In genomic region chr7:128060018-128060417, GRCh38 we compare ENCODE assay signal across 26 cellular contexts. TPM values are rescaled to one million over a fixed set of nuclear protein-coding genes. Genes with fewer than 3 reads are reported as not detected.
A peak's percentile ranks its signal among the peaks of the same experiment; 100 is the strongest.
DNase-seq lines count a peak whose midpoint lies in the region; ATAC-seq and TF ChIP-seq lines count a peak whose summit lies in the region.
"Had no signal": no experiment of that assay in that cellular context is flagged by ENCODE, and none has a peak within 500 bp of the region (broad histone marks: within the 10 kb centered on the region; RNA-seq: fewer than 3 reads in every experiment).

No MANE protein-coding gene starts in this region.

- no peaks in the 10 kb centered on the region for H3K27me3 ChIP-seq in endodermal cell (ENCODE audit: control insufficient read depth, insufficient read depth, low read length, poor library complexity, severe bottlenecking)
- H3K27me3 ChIP-seq in thymus (ENCODE audit: control insufficient read depth, insufficient read depth) = no peaks in the 10 kb centered on the region
- H3K27me3 ChIP-seq: body of pancreas, colonic mucosa, sigmoid colon, upper lobe of left lung had no signal

- H3K4me3 ChIP-seq in endodermal cell (ENCODE audit: low read length) (no peak overlapping the region), thymus (ENCODE audit: low read length) (no peak overlapping the region)
- H3K4me3 ChIP-seq: body of pancreas, colonic mucosa, mucosa of descending colon, sigmoid colon, SK-N-MC, upper lobe of left lung had no signal

- H3K27me3 Mint-ChIP-seq in activated naive CD8-positive, alpha-beta T cell treated with anti-CD3 and anti-CD28 coated beads, Interleukin-2, amount 10 ng/mL, durations not matched to agents 7 days and 5 days = no peaks in the 10 kb centered on the region
- no peaks in the 10 kb centered on the region for H3K27me3 Mint-ChIP-seq in activated naive CD8-positive, alpha-beta T cell treated with anti-CD3 and anti-CD28 coated beads for 36 hours
- no peaks in the 10 kb centered on the region for H3K27me3 Mint-ChIP-seq in WTC11 (ENCODE audit: low read depth)
- no peaks in the 10 kb centered on the region for H3K27me3 Mint-ChIP-seq in endodermal cell (ENCODE audit: insufficient read depth)

- peak overlapping the region; percentile 59 for H3K4me3 Mint-ChIP-seq in activated naive CD8-positive, alpha-beta T cell treated with anti-CD3 and anti-CD28 coated beads, Interleukin-2, amount 10 ng/mL, durations not matched to agents 7 days and 5 days
- H3K4me3 Mint-ChIP-seq in activated naive CD8-positive, alpha-beta T cell treated with anti-CD3 and anti-CD28 coated beads for 36 hours = no peak overlapping the region
- H3K4me3 Mint-ChIP-seq in WTC11 (no peak overlapping the region), endodermal cell (no peak overlapping the region)

- TF ChIP-seq CTCF in WTC11 (IDR thresholded peaks at IDR 0.05) (no peak), endodermal cell (conservative IDR thresholded peaks at IDR 0.05) (peak; percentile 56)

- CTCF ChIA-PET in WTC11 (lab: Charles Lee) = interaction anchor here (0.6 to 2.1 kb wide), 10 partner anchors 14 to 321 kb away, joined by 3 to 7 read pairs (median 4); no protein-coding TSS in a partner anchor

- H3K4me1 Mint-ChIP-seq in activated naive CD8-positive, alpha-beta T cell treated with anti-CD3 and anti-CD28 coated beads, Interleukin-2, amount 10 ng/mL, durations not matched to agents 7 days and 5 days = peaks cover 40% of the 10 kb centered on the region
- H3K4me1 Mint-ChIP-seq in activated naive CD8-positive, alpha-beta T cell treated with anti-CD3 and anti-CD28 coated beads for 36 hours = peaks cover 46% of the 10 kb centered on the region
- peaks cover 9% of the 10 kb centered on the region for H3K4me1 Mint-ChIP-seq in WTC11
- H3K4me1 Mint-ChIP-seq in endodermal cell = no peaks in the 10 kb centered on the region

- H3K27ac Mint-ChIP-seq in activated naive CD8-positive, alpha-beta T cell treated with anti-CD3 and anti-CD28 coated beads, Interleukin-2, amount 10 ng/mL, durations not matched to agents 7 days and 5 days = peak overlapping the region; percentile 86
- H3K27ac Mint-ChIP-seq in activated naive CD8-positive, alpha-beta T cell treated with anti-CD3 and anti-CD28 coated beads for 36 hours = no peak overlapping the region
- H3K27ac Mint-ChIP-seq in WTC11 (0 out of 2 replicates have a peak overlapping the region, but pooled peaks have one; percentile 9), endodermal cell (no peak overlapping the region)

- POLR2A ChIA-PET in activated naive CD8-positive, alpha-beta T cell treated with anti-CD3 and anti-CD28 coated beads, Interleukin-2, amount 10 ng/mL, durations not matched to agents 7 days and 5 days (lab: Charles Lee) = interaction anchor here (1.1 kb wide), 1 partner anchor 49 kb away, joined by 3 read pairs; no protein-coding TSS in a partner anchor
- POLR2A ChIA-PET in WTC11 (lab: Charles Lee) = no interaction called here

- no peaks in the 10 kb centered on the region for H3K4me1 ChIP-seq in endodermal cell (ENCODE audit: control insufficient read depth, insufficient read depth, low read length)
- H3K4me1 ChIP-seq in thymus (ENCODE audit: control insufficient read depth, insufficient read depth, low read length) = peaks cover 18% of the 10 kb centered on the region
- H3K4me1 ChIP-seq: body of pancreas, colonic mucosa, upper lobe of left lung had no signal

- no peak for ATAC-seq in activated naive CD8-positive, alpha-beta T cell treated with anti-CD3 and anti-CD28 coated beads, Interleukin-2, amount 10 ng/mL, durations not matched to agents 7 days and 5 days (ENCODE audit: low read depth)
- peak; percentile 45 for ATAC-seq in WTC11
- ATAC-seq in GM18858 (IDR thresholded peaks at IDR 0.05; ENCODE audit: unreplicated experiment) = no peak
- no peak for ATAC-seq in HG03095 (IDR thresholded peaks at IDR 0.05; ENCODE audit: unreplicated experiment)
- ATAC-seq: body of pancreas, mucosa of descending colon had no signal

- H3K36me3 ChIP-seq in endodermal cell (ENCODE audit: control insufficient read depth, insufficient read depth, low read length) = peaks cover 21% of the 10 kb centered on the region
- peaks cover 5% of the 10 kb centered on the region for H3K36me3 ChIP-seq in thymus (ENCODE audit: control insufficient read depth, insufficient read depth)
- H3K36me3 ChIP-seq: colonic mucosa, sigmoid colon had no signal

- no peak overlapping the region for H3K9ac ChIP-seq in endodermal cell (ENCODE audit: extremely low read depth, low read length, poor library complexity, severe bottlenecking)

- WGBS in endodermal cell (ENCODE audit: insufficient coverage in 1 of 2, insufficient read length in 1 of 2), 2 experiments = 86 to 89% methylated on average over 1 to 3 of the region's 3 CpGs
- WGBS in thymus = 96% methylated on average over 3 of the region's 3 CpGs

- H3K27ac ChIP-seq in endodermal cell (ENCODE audit: low read depth, low read length) = peak overlapping the region; percentile 27
- peak overlapping the region; percentile 46 for H3K27ac ChIP-seq in thymus (ENCODE audit: low read depth)
- H3K27ac ChIP-seq: body of pancreas, colonic mucosa, sigmoid colon, SK-N-MC, upper lobe of left lung had no signal

- H3K9me3 ChIP-seq in endodermal cell (ENCODE audit: control insufficient read depth, low read length) (no peaks in the 10 kb centered on the region), thymus (ENCODE audit: control insufficient read depth) (no peaks in the 10 kb centered on the region)
- H3K9me3 ChIP-seq: body of pancreas, colonic mucosa, mucosa of descending colon, sigmoid colon, upper lobe of left lung had no signal

- DNase-seq in activated naive CD8-positive, alpha-beta T cell treated with anti-CD3 and anti-CD28 coated beads, Interleukin-2, amount 10 ng/mL, durations not matched to agents 7 days and 5 days = no peak
- DNase-seq in activated naive CD8-positive, alpha-beta T cell treated with anti-CD3 and anti-CD28 coated beads for 36 hours = no peak
- no peak for DNase-seq in WTC11 (ENCODE audit: low spot score)
- no peak for DNase-seq in endodermal cell
- DNase-seq in NAMALWA (ENCODE audit: low spot score) = no peak
- DNase-seq: activated CD4-positive, alpha-beta T cell treated with anti-CD3 and anti-CD28 coated beads, Interleukin-2, amount 50 U/mL, for 48 hours; activated T-cell treated with anti-CD3 and anti-CD28 coated beads, Interleukin-2, amount 50 U/mL, for 1 hour; body of pancreas; colonic mucosa; DMS153; IMR-90; islet precursor cell; mucosa of descending colon; NCI-H1105 treated with DMSO at 0.1 percent for 48 hours; NCI-H2029 treated with DMSO at 0.1 percent for 48 hours; NCI-H226; NCI-H748 treated with DMSO at 0.1 percent for 48 hours; RPMI8226; sigmoid colon; stimulated activated CD8-positive, alpha-beta memory T cell treated with anti-CD3 and anti-CD28 coated beads, Interleukin-4, amount 100 ng/mL, for 48 hours; upper lobe of left lung had no signal

- H3K36me3 Mint-ChIP-seq in activated naive CD8-positive, alpha-beta T cell treated with anti-CD3 and anti-CD28 coated beads, Interleukin-2, amount 10 ng/mL, durations not matched to agents 7 days and 5 days = peaks cover 9% of the 10 kb centered on the region
- peaks cover 12% of the 10 kb centered on the region for H3K36me3 Mint-ChIP-seq in activated naive CD8-positive, alpha-beta T cell treated with anti-CD3 and anti-CD28 coated beads for 36 hours
- H3K36me3 Mint-ChIP-seq in WTC11 (no peaks in the 10 kb centered on the region), endodermal cell (ENCODE audit: low read depth) (peaks cover 2% of the 10 kb centered on the region)

- H3K9me3 Mint-ChIP-seq in activated naive CD8-positive, alpha-beta T cell treated with anti-CD3 and anti-CD28 coated beads, Interleukin-2, amount 10 ng/mL, durations not matched to agents 7 days and 5 days = no peaks in the 10 kb centered on the region
- no peaks in the 10 kb centered on the region for H3K9me3 Mint-ChIP-seq in activated naive CD8-positive, alpha-beta T cell treated with anti-CD3 and anti-CD28 coated beads for 36 hours
- H3K9me3 Mint-ChIP-seq in WTC11 (no peaks in the 10 kb centered on the region), endodermal cell (no peaks in the 10 kb centered on the region)
- H3K9me3 Mint-ChIP-seq: T-helper 2 cell treated with Interferon-gamma antibody and Interleukin-4, amounts not matched to agents 5 μg/mL and 100 μg/mL, for 36 hours had no signal

TF ChIP-seq in WTC11, 78 proteins besides CTCF, POLR2A, EP300 and RAD21 (continues in another document):
- TF ChIP-seq ZNF219 (CRISPR knock-in tag; IDR thresholded peaks at IDR 0.05; ENCODE audit: borderline replicate concordance) (no peak), TEAD4 (CRISPR knock-in tag; IDR thresholded peaks at IDR 0.05) (no peak), ZNF317 (CRISPR knock-in tag; IDR thresholded peaks at IDR 0.05; ENCODE audit: borderline replicate concordance, low read depth) (no peak), FOXJ3 (CRISPR knock-in tag; IDR thresholded peaks at IDR 0.05; ENCODE audit: borderline replicate concordance) (no peak), ATF6 (CRISPR knock-in tag; IDR thresholded peaks at IDR 0.05) (no peak), ZNF671 (CRISPR knock-in tag; IDR thresholded peaks at IDR 0.05) (no peak), ZNF396 (CRISPR knock-in tag; IDR thresholded peaks at IDR 0.05; ENCODE audit: borderline replicate concordance) (no peak), JAZF1 (CRISPR knock-in tag; IDR thresholded peaks at IDR 0.05) (no peak)

RNA-seq across cellular contexts. Expression of gene LRRC4, which starts 28.8 kb away (rescaled TPM):
- under 1 TPM in 1 of 2 experiments, not detected in 1; 0.11 TPM for total RNA-seq in activated naive CD8-positive, alpha-beta T cell treated with anti-CD3 and anti-CD28 coated beads, Interleukin-2, amount 10 ng/mL, durations not matched to agents 7 days and 5 days
- total RNA-seq in activated naive CD8-positive, alpha-beta T cell treated with anti-CD3 and anti-CD28 coated beads for 36 hours = not detected
- total RNA-seq in WTC11 (2021) (7.8 to 14.9 TPM (median 9.9 TPM) in 3 replicates), endodermal cell (1 to 10 TPM; 1.5 TPM)
- 18.8 TPM for polyA plus RNA-seq in endodermal cell (2013, experiment 1 of 2)
- polyA plus RNA-seq in endodermal cell (2013, experiment 2 of 2) = 16.4 TPM
- polyA plus RNA-seq in thymus = 3.1 TPM

Comparison
In these comparisons a context has a peak if more than half of its experiments do, and no peak if none do; other contexts are left out.
1. H3K27ac Mint-ChIP-seq: peak in activated naive CD8-positive, alpha-beta T cell treated with anti-CD3 and anti-CD28 coated beads, Interleukin-2, amount 10 ng/mL, durations not matched to agents 7 days and 5 days (single experiment) and WTC11 (single experiment); none in activated naive CD8-positive, alpha-beta T cell treated with anti-CD3 and anti-CD28 coated beads for 36 hours (single experiment) and endodermal cell (single experiment).